Comparison of ENCODE assay signal across 1 cellular context in genomic region chr1:37595440-37596181, GRCh38.
TF ChIP-seq lines count a peak whose summit lies in the region.

TSS of gene GNL2 (minus strand) at chr1:37595937. CDS start at chr1:37595822, 115 bp downstream.

TF ChIP-seq in K562, 482 proteins besides CTCF, POLR2A, EP300 and RAD21 (continued from another document and continues in another):
- TF ChIP-seq ZNF592 (IDR thresholded peaks at IDR 0.05), result no peak
- no peak for TF ChIP-seq XRCC4 (IDR thresholded peaks at IDR 0.05; ENCODE audit: extremely low read depth, insufficient read depth, insufficient read length)
- no peak; the same call in 1 of the 2 replicates for TF ChIP-seq ZNF609 (CRISPR knock-in tag; IDR thresholded peaks at IDR 0.05; ENCODE audit: borderline replicate concordance)
- no peak for TF ChIP-seq ZNF696 (CRISPR knock-in tag; conservative IDR thresholded peaks at IDR 0.05)
- peak; percentile 77; the same call in 1 of the 2 replicates for TF ChIP-seq ETS1 (conservative IDR thresholded peaks at IDR 0.05; ENCODE audit: control insufficient read depth, low read depth, low read length)
- TF ChIP-seq CREB3L1 (IDR thresholded peaks at IDR 0.05; ENCODE audit: borderline replicate concordance, low read depth), result peak; percentile 94
- no peak for TF ChIP-seq NR1H2 (CRISPR knock-in tag; IDR thresholded peaks at IDR 0.05)
- TF ChIP-seq USF1 (CRISPR knock-in tag; IDR thresholded peaks at IDR 0.05), result peak; percentile 97
- no peak for TF ChIP-seq ZNF778 (CRISPR knock-in tag; IDR thresholded peaks at IDR 0.05)
- TF ChIP-seq SREBF1 (IDR thresholded peaks at IDR 0.05; ENCODE audit: borderline replicate concordance, low read depth, low read length), result no peak
- no peak for TF ChIP-seq DEAF1 (CRISPR knock-in tag; IDR thresholded peaks at IDR 0.05)
- TF ChIP-seq HMG20A (CRISPR knock-in tag; conservative IDR thresholded peaks at IDR 0.05), result no peak
- peak in 1 of 2 experiments; percentile 15; a peak in 1 of 4 replicates for TF ChIP-seq RCOR1 (IDR thresholded peaks at IDR 0.05; ENCODE audit: borderline replicate concordance in 1 of 2, low read depth in 2 of 2, low read length in 2 of 2)
- no peak for TF ChIP-seq GATAD2B (IDR thresholded peaks at IDR 0.05; ENCODE audit: borderline replicate concordance)
- no peak for TF ChIP-seq U2AF2 (optimal IDR thresholded peaks at IDR 0.05; ENCODE audit: low read depth, low read length)
- TF ChIP-seq MTA1 (IDR thresholded peaks at IDR 0.05; ENCODE audit: borderline replicate concordance), result no peak
- TF ChIP-seq ZBTB11 (CRISPR knock-in tag; IDR thresholded peaks at IDR 0.05), result peak in 2 of 3 experiments; percentile 57 to 89; a peak in 3 of 6 replicates
- TF ChIP-seq ETS2 (tag; IDR thresholded peaks at IDR 0.05; ENCODE audit: borderline replicate concordance, poor library complexity, severe bottlenecking), result no peak
- TF ChIP-seq VEZF1 (CRISPR knock-in tag; IDR thresholded peaks at IDR 0.05), result peak; percentile 61
- TF ChIP-seq ZNF655 (CRISPR knock-in tag; IDR thresholded peaks at IDR 0.05), result no peak
- peak; percentile 88 for TF ChIP-seq CBFB (CRISPR knock-in tag; IDR thresholded peaks at IDR 0.05)
- TF ChIP-seq ZNF253 (CRISPR knock-in tag; conservative IDR thresholded peaks at IDR 0.05), result no peak
- TF ChIP-seq ZKSCAN3 (CRISPR knock-in tag; IDR thresholded peaks at IDR 0.05), result no peak
- TF ChIP-seq IRF1 (CRISPR knock-in tag; IDR thresholded peaks at IDR 0.05; ENCODE audit: borderline replicate concordance), result no peak
- TF ChIP-seq ZNF764 (CRISPR knock-in tag; IDR thresholded peaks at IDR 0.05; ENCODE audit: low read depth), result no peak
- TF ChIP-seq CBX8 (IDR thresholded peaks at IDR 0.05; ENCODE audit: borderline replicate concordance, extremely low read depth, low read depth, low read length, poor library complexity, severe bottlenecking), result no peak
- TF ChIP-seq GTF2E2 (tag; IDR thresholded peaks at IDR 0.05), result no peak; the same call in 1 of the 2 replicates
- TF ChIP-seq KAT8 (IDR thresholded peaks at IDR 0.05; ENCODE audit: low read depth), result no peak
- no peak for TF ChIP-seq SIX5 (IDR thresholded peaks at IDR 0.05; ENCODE audit: borderline replicate concordance in 1 of 2, insufficient read depth in 1 of 2, low read depth in 1 of 2, low read length in 2 of 2)
- TF ChIP-seq TCF7 (IDR thresholded peaks at IDR 0.05; ENCODE audit: borderline replicate concordance), result no peak
- no peak for TF ChIP-seq RFX7 (CRISPR knock-in tag; IDR thresholded peaks at IDR 0.05)
- 0 out of 2 replicates have a peak, but pooled peaks have one; percentile 46 for TF ChIP-seq MBD2 (IDR thresholded peaks at IDR 0.05; ENCODE audit: borderline replicate concordance, low read depth)
